16 cellular contexts compared by ENCODE assay signal in genomic region chr1:109756325-109756724, GRCh38. TPM values are rescaled to one million over a fixed set of nuclear protein-coding genes. Genes with fewer than 3 reads are reported as not detected.
DNase-seq lines count a peak whose midpoint lies in the region; ATAC-seq and TF ChIP-seq lines count a peak whose summit lies in the region.
"Not testable (repeated sequence)": the region's sequence is repeated elsewhere in the genome, so short reads cannot be mapped to it uniquely, and the experiment has no call there.
"Had no signal": no experiment of that assay in that cellular context is flagged by ENCODE, and none has a peak within 500 bp of the region (broad histone marks: within the 10 kb centered on the region; RNA-seq: fewer than 3 reads in every experiment).

No MANE protein-coding gene starts in this region.

- POLR2A ChIA-PET in activated naive CD8-positive, alpha-beta T cell treated with anti-CD3 and anti-CD28 coated beads, Interleukin-2, amount 10 ng/mL, durations not matched to agents 7 days and 5 days (lab: Charles Lee) = not testable (repeated sequence)

- intact Hi-C loops in posterior vena cava (cut with DNase I); stomach (cut with DNase I; ENCODE audit: low total_unique reads): not testable (repeated sequence)

- not testable (repeated sequence) for H3K36me3 Mint-ChIP-seq in activated naive CD8-positive, alpha-beta T cell treated with anti-CD3 and anti-CD28 coated beads, Interleukin-2, amount 10 ng/mL, durations not matched to agents 7 days and 5 days; natural killer cell treated with Interleukin-12 subunit alpha and Interleukin-12 subunit beta and Interleukin-15 and Interleukin-18, amount 100 ng/mL, for 72 hours

- DNase-seq in activated CD4-positive, CD25-positive, alpha-beta regulatory T cell treated with anti-CD3 and anti-CD28 coated beads, Interleukin-2, amount 50 U/mL, for 72 hours = peak; percentile 1
- DNase-seq in activated naive CD8-positive, alpha-beta T cell treated with anti-CD3 and anti-CD28 coated beads, Interleukin-2, amount 10 ng/mL, durations not matched to agents 7 days and 5 days = peak; percentile 10
- DNase-seq in mesenteric fat pad (ENCODE audit: low spot score) = peak; percentile 43
- peak; percentile 8 for DNase-seq in natural killer cell treated with Interleukin-12 subunit alpha and Interleukin-12 subunit beta and Interleukin-15 and Interleukin-18, amount 100 ng/mL, for 72 hours (ENCODE audit: low spot score)
- DNase-seq in posterior vena cava (ENCODE audit: low spot score) = peak; percentile 40
- peak; percentile 16 for DNase-seq in stomach

- H3K27me3 ChIP-seq in stomach = not testable (repeated sequence)

- TF ChIP-seq CTCF in stomach (IDR thresholded peaks at IDR 0.05) = not testable (repeated sequence)

- H3K36me3 ChIP-seq in stomach = peaks cover 0 to 78% (median 20%) of the 10 kb centered on the region in 4 donors

- not testable (repeated sequence) for H3K27me3 Mint-ChIP-seq in activated naive CD8-positive, alpha-beta T cell treated with anti-CD3 and anti-CD28 coated beads, Interleukin-2, amount 10 ng/mL, durations not matched to agents 7 days and 5 days; natural killer cell treated with Interleukin-12 subunit alpha and Interleukin-12 subunit beta and Interleukin-15 and Interleukin-18, amount 100 ng/mL, for 72 hours

- not testable (repeated sequence) for H3K4me1 ChIP-seq in stomach

- H3K27ac Mint-ChIP-seq in activated naive CD8-positive, alpha-beta T cell treated with anti-CD3 and anti-CD28 coated beads, Interleukin-2, amount 10 ng/mL, durations not matched to agents 7 days and 5 days; natural killer cell treated with Interleukin-12 subunit alpha and Interleukin-12 subunit beta and Interleukin-15 and Interleukin-18, amount 100 ng/mL, for 72 hours: not testable (repeated sequence)

- not testable (repeated sequence) for H3K9me3 ChIP-seq in stomach

- WGBS in stomach, 5 donors = 93 to 96% (median 94%) methylated on average over 5 of the region's 5 CpGs

- TF ChIP-seq POLR2A in stomach (IDR thresholded peaks at IDR 0.05) = not testable (repeated sequence)

- ATAC-seq in activated naive CD8-positive, alpha-beta T cell treated with anti-CD3 and anti-CD28 coated beads, Interleukin-2, amount 10 ng/mL, durations not matched to agents 7 days and 5 days (ENCODE audit: low read depth); natural killer cell treated with Interleukin-12 subunit alpha and Interleukin-12 subunit beta and Interleukin-15 and Interleukin-18, amount 100 ng/mL, for 72 hours: not testable (repeated sequence)

- not testable (repeated sequence) for H3K9me3 Mint-ChIP-seq in activated naive CD8-positive, alpha-beta T cell treated with anti-CD3 and anti-CD28 coated beads, Interleukin-2, amount 10 ng/mL, durations not matched to agents 7 days and 5 days; natural killer cell treated with Interleukin-12 subunit alpha and Interleukin-12 subunit beta and Interleukin-15 and Interleukin-18, amount 100 ng/mL, for 72 hours

- not testable (repeated sequence) for TF ChIP-seq EP300 in stomach (IDR thresholded peaks at IDR 0.05)

- H3K27ac ChIP-seq in stomach = not testable (repeated sequence)

- H3K4me3 Mint-ChIP-seq in activated naive CD8-positive, alpha-beta T cell treated with anti-CD3 and anti-CD28 coated beads, Interleukin-2, amount 10 ng/mL, durations not matched to agents 7 days and 5 days; natural killer cell treated with Interleukin-12 subunit alpha and Interleukin-12 subunit beta and Interleukin-15 and Interleukin-18, amount 100 ng/mL, for 72 hours: not testable (repeated sequence)

- H3K4me3 ChIP-seq in stomach = not testable (repeated sequence)

- H3K4me1 Mint-ChIP-seq in activated naive CD8-positive, alpha-beta T cell treated with anti-CD3 and anti-CD28 coated beads, Interleukin-2, amount 10 ng/mL, durations not matched to agents 7 days and 5 days; natural killer cell treated with Interleukin-12 subunit alpha and Interleukin-12 subunit beta and Interleukin-15 and Interleukin-18, amount 100 ng/mL, for 72 hours (ENCODE audit: low read depth in 2 of 2): not testable (repeated sequence)

RNA-seq across cellular contexts. Expression of gene EPS8L3, which starts 7.4 kb away (rescaled TPM):
- total RNA-seq in activated naive CD8-positive, alpha-beta T cell treated with anti-CD3 and anti-CD28 coated beads, Interleukin-2, amount 10 ng/mL, durations not matched to agents 7 days and 5 days = not detected
- total RNA-seq in mesenteric fat pad (0.58 TPM), posterior vena cava (not detected), stomach (100 to 1,000 TPM in 2 of 5 donors, 10 to 100 TPM in 3; 22.3 to 299 (median 85.8) TPM)
- total RNA-seq in natural killer cell treated with Interleukin-12 subunit alpha and Interleukin-12 subunit beta and Interleukin-15 and Interleukin-18, amount 100 ng/mL, for 72 hours = not detected
- polyA plus RNA-seq in stomach = 10 to 100 TPM in 1 of 3 donors, 1 to 10 TPM in 2; 9.5 to 40.9 (median 9.6) TPM
- total RNA-seq: A172; A673; CD4-positive, alpha-beta memory T cell; Daoy; G401; GM23338; H4; H9 had no signal
- polyA plus RNA-seq: BJ; CD4-positive, alpha-beta memory T cell; GM23338 had no signal

RNA-seq across cellular contexts. Expression of gene GSTM3, which starts 15.5 kb away (rescaled TPM):
- total RNA-seq in activated naive CD8-positive, alpha-beta T cell treated with anti-CD3 and anti-CD28 coated beads, Interleukin-2, amount 10 ng/mL, durations not matched to agents 7 days and 5 days = 1 to 10 TPM; 5.0 TPM
- 16.0 TPM for total RNA-seq in mesenteric fat pad
- total RNA-seq in natural killer cell treated with Interleukin-12 subunit alpha and Interleukin-12 subunit beta and Interleukin-15 and Interleukin-18, amount 100 ng/mL, for 72 hours = 1 to 10 TPM; 2.3 to 4.0 TPM
- total RNA-seq in posterior vena cava = 10 to 100 TPM; 35.1 to 52.2 TPM
- total RNA-seq in stomach = 100 to 1,000 TPM in 2 of 5 donors, 10 to 100 TPM in 3; 32.2 to 213 (median 84.6) TPM
- polyA plus RNA-seq in stomach = 100 to 1,000 TPM in 2 of 3 donors, 10 to 100 TPM in 1; 83.8 to 350 (median 194) TPM

RNA-seq across cellular contexts. Expression of gene GSTM5, which starts 44.3 kb away (rescaled TPM):
- total RNA-seq in activated naive CD8-positive, alpha-beta T cell treated with anti-CD3 and anti-CD28 coated beads, Interleukin-2, amount 10 ng/mL, durations not matched to agents 7 days and 5 days = not detected
- 13.1 TPM for total RNA-seq in mesenteric fat pad
- not detected for total RNA-seq in natural killer cell treated with Interleukin-12 subunit alpha and Interleukin-12 subunit beta and Interleukin-15 and Interleukin-18, amount 100 ng/mL, for 72 hours
- total RNA-seq in posterior vena cava = 10 to 100 TPM; 16.7 to 25.4 TPM
- total RNA-seq in stomach = 10 to 100 TPM in 2 of 5 donors, 1 to 10 TPM in 1, not detected in 2; 1.4 to 35.6 (median 18.5) TPM
- 10 to 100 TPM in 2 of 3 donors, 1 to 10 TPM in 1; 3.6 to 22.0 (median 14.9) TPM for polyA plus RNA-seq in stomach
- total RNA-seq: Calu3; CD4-positive, alpha-beta memory T cell; Daoy; H4; H9 had no signal
- polyA plus RNA-seq: CD4-positive, alpha-beta memory T cell had no signal

Comparison
In these comparisons a context has a peak if more than half of its experiments do, and no peak if none do; other contexts are left out.
1. RNA of gene EPS8L3, which starts 7.4 kb away (total RNA-seq): 22.3 to 299 TPM in stomach; 0.58 TPM in mesenteric fat pad (single experiment), not detected in posterior vena cava, not detected in activated naive CD8-positive, alpha-beta T cell treated with anti-CD3 and anti-CD28 coated beads, Interleukin-2, amount 10 ng/mL, durations not matched to agents 7 days and 5 days and not detected in natural killer cell treated with Interleukin-12 subunit alpha and Interleukin-12 subunit beta and Interleukin-15 and Interleukin-18, amount 100 ng/mL, for 72 hours; every median in the first group is over 10 times any median in the second.
2. Peak in every context shown above with its lines, with median percentiles within 50 percentile points of each other: DNase-seq.